ENCODE assay signal across 26 cellular contexts in genomic region chr2:61416871-61417645, GRCh38.
"Had no signal": no experiment of that assay in that cellular context is flagged by ENCODE, and none has a peak within 500 bp of the region (broad histone marks: within the 10 kb centered on the region; RNA-seq: fewer than 3 reads in every experiment).

No MANE protein-coding gene starts in this region.

- H3K27me3 ChIP-seq: hepatocyte, ovary, right atrium auricular region, suprapubic skin, tibial artery, upper lobe of right lung had no signal

- H2AFZ ChIP-seq: hepatocyte had no signal

- H3K4me3 ChIP-seq: hepatocyte, left ventricle myocardium inferior, lung, mucosa of descending colon, ovary, right atrium auricular region, skin epidermis, suprapubic skin, thoracic aorta, tibial artery, upper lobe of right lung had no signal

- DNase-seq: islet precursor cell; left ventricle myocardium inferior; mesendoderm; midbrain; mucosa of descending colon; naive thymus-derived CD4-positive, alpha-beta T cell; ovary; stimulated activated CD4-positive, alpha-beta T cell treated with anti-CD3 and anti-CD28 coated beads, Interleukin-12 subunit alpha, Interleukin-12 subunit beta, amount 100 ng/mL, for 4 hours; stimulated activated CD4-positive, alpha-beta T cell treated with anti-CD3 and anti-CD28 coated beads, Interleukin-15, amount 100 ng/mL, for 24 hours; stimulated activated CD4-positive, alpha-beta T cell treated with anti-CD3 and anti-CD28 coated beads, Interleukin-2, amount 100 ng/mL, for 24 hours; stimulated activated CD4-positive, alpha-beta T cell treated with anti-CD3 and anti-CD28 coated beads, Interleukin-4, amount 100 ng/mL, for 1 hour; stimulated activated naive B cell treated with anti-CD40 and anti-IgM and Interleukin-4, amounts not matched to agents 10 μg/mL and 1 μg/mL and 100 μg/mL, for 72 hours; tibial artery; trophoblast cell; upper lobe of right lung had no signal

- FAIRE-seq: urothelium cell line had no signal

- H3K27me3 Mint-ChIP-seq: naive thymus-derived CD4-positive, alpha-beta T cell; natural killer cell treated with Interleukin-12 subunit alpha and Interleukin-12 subunit beta and Interleukin-15 and Interleukin-18, amount 100 ng/mL, for 72 hours; progenitor cell of endocrine pancreas; stimulated activated naive B cell treated with anti-CD40 and anti-IgM and Interleukin-4, amounts not matched to agents 10 μg/mL and 1 μg/mL and 100 μg/mL, for 72 hours; stimulated activated naive CD8-positive, alpha-beta T cell treated with anti-CD3 and anti-CD28 coated beads, Interleukin-15, Interleukin-2, amounts not matched to agents 100 ng/mL and 50 ng/mL, for 24 hours had no signal

- ATAC-seq: mucosa of descending colon; naive thymus-derived CD4-positive, alpha-beta T cell; natural killer cell treated with Interleukin-12 subunit alpha and Interleukin-12 subunit beta and Interleukin-15 and Interleukin-18, amount 100 ng/mL, for 72 hours; sciatic nerve; stimulated activated naive B cell treated with anti-CD40 and anti-IgM and Interleukin-4, amounts not matched to agents 10 μg/mL and 1 μg/mL and 100 μg/mL, for 72 hours; upper lobe of right lung had no signal

- H3K4me2 ChIP-seq: hepatocyte had no signal

- H3K36me3 Mint-ChIP-seq: natural killer cell treated with Interleukin-12 subunit alpha and Interleukin-12 subunit beta and Interleukin-15 and Interleukin-18, amount 100 ng/mL, for 72 hours had no signal

- H3K27ac Mint-ChIP-seq: natural killer cell treated with Interleukin-12 subunit alpha and Interleukin-12 subunit beta and Interleukin-15 and Interleukin-18, amount 100 ng/mL, for 72 hours; progenitor cell of endocrine pancreas; stimulated activated naive B cell treated with anti-CD40 and anti-IgM and Interleukin-4, amounts not matched to agents 10 μg/mL and 1 μg/mL and 100 μg/mL, for 72 hours; stimulated activated naive CD8-positive, alpha-beta T cell treated with anti-CD3 and anti-CD28 coated beads, Interleukin-15, Interleukin-2, amounts not matched to agents 100 ng/mL and 50 ng/mL, for 24 hours had no signal

- H3K9me3 Mint-ChIP-seq: naive thymus-derived CD4-positive, alpha-beta T cell; natural killer cell treated with Interleukin-12 subunit alpha and Interleukin-12 subunit beta and Interleukin-15 and Interleukin-18, amount 100 ng/mL, for 72 hours; stimulated activated naive B cell treated with anti-CD40 and anti-IgM and Interleukin-4, amounts not matched to agents 10 μg/mL and 1 μg/mL and 100 μg/mL, for 72 hours; stimulated activated naive CD8-positive, alpha-beta T cell treated with anti-CD3 and anti-CD28 coated beads, Interleukin-15, Interleukin-2, amounts not matched to agents 100 ng/mL and 50 ng/mL, for 24 hours had no signal

- H3K4me3 Mint-ChIP-seq: naive thymus-derived CD4-positive, alpha-beta T cell; natural killer cell treated with Interleukin-12 subunit alpha and Interleukin-12 subunit beta and Interleukin-15 and Interleukin-18, amount 100 ng/mL, for 72 hours; stimulated activated naive B cell treated with anti-CD40 and anti-IgM and Interleukin-4, amounts not matched to agents 10 μg/mL and 1 μg/mL and 100 μg/mL, for 72 hours; stimulated activated naive CD8-positive, alpha-beta T cell treated with anti-CD3 and anti-CD28 coated beads, Interleukin-15, Interleukin-2, amounts not matched to agents 100 ng/mL and 50 ng/mL, for 24 hours had no signal

- H3K9me3 ChIP-seq: left ventricle myocardium inferior, mucosa of descending colon, ovary, right atrium auricular region, suprapubic skin, thoracic aorta, tibial artery, upper lobe of right lung had no signal

- H3K27ac ChIP-seq: hepatocyte, left ventricle myocardium inferior, ovary, right atrium auricular region, skin epidermis, suprapubic skin, thoracic aorta, tibial artery, upper lobe of right lung had no signal
